ENCODE assay signal across 1 cellular context in genomic region chr20:37596890-37597539, GRCh38.
TF ChIP-seq lines count a peak whose summit lies in the region.

No MANE protein-coding gene starts in this region.

TF ChIP-seq in GM12878, 131 proteins besides CTCF, POLR2A, EP300 and RAD21 (continued from another document):
- TF ChIP-seq GATAD2B (conservative IDR thresholded peaks at IDR 0.05; ENCODE audit: low read depth), result no peak
- TF ChIP-seq PAX5 (IDR thresholded peaks at IDR 0.05; ENCODE audit: borderline replicate concordance, low read depth, low read length), result peak; percentile 89
- TF ChIP-seq IRF5 (IDR thresholded peaks at IDR 0.05; ENCODE audit: borderline replicate concordance), result no peak
- TF ChIP-seq ZNF384 (IDR thresholded peaks at IDR 0.05; ENCODE audit: borderline replicate concordance, low read depth, low read length), result no peak
- no peak for TF ChIP-seq EED (IDR thresholded peaks at IDR 0.05; ENCODE audit: low read depth)
TF ChIP-seq in GM12878: peak in this region for 2.
